22 cellular contexts compared by ENCODE assay signal in the genomic region with DNA sequence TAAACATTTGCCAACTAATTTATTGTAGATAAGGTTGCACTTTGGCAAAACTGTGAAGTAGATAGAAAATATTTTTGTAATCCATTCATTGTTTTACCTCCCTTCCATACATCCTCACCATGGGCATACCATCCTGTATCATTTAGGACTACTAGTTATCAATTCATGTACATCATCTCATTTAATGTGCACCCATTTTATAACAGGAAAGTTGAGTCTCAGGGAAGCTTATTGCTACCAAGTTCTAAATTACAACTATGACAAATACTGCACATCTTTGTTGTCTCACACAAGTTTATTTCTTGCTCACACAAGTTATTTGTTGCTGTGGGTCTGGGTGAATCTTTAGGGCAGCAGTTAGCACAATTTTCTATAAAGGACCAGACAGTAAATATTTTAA.
DNase-seq lines count a peak whose midpoint lies in the region; ATAC-seq, FAIRE-seq and TF ChIP-seq lines count a peak whose summit lies in the region.
"Had no signal": no experiment of that assay in that cellular context is flagged by ENCODE, and none has a peak within 500 bp of the region (broad histone marks: within the 10 kb centered on the region; RNA-seq: fewer than 3 reads in every experiment).

No MANE protein-coding gene starts in this region.

- H3K27ac ChIP-seq in GM23248 (no peak overlapping the region), neural cell (ENCODE audit: low read length) (peak overlapping the region; percentile 22), neural progenitor cell (no peak overlapping the region)
- H3K27ac ChIP-seq: BLaER1 treated with 17β-estradiol and CSF1 and Interleukin-3, amounts not matched to agents 10 nM and 100 nM; C4-2B had no signal

- H3K4me2 ChIP-seq in GM23248 (ENCODE audit: unreplicated experiment): no peak overlapping the region
- H3K4me2 ChIP-seq in neural cell (ENCODE audit: low read length): no peak overlapping the region
- no peak overlapping the region for H3K4me2 ChIP-seq in neural progenitor cell
- H3K4me2 ChIP-seq: BLaER1 treated with 17β-estradiol and CSF1 and Interleukin-3, amounts not matched to agents 10 nM and 100 nM had no signal

- H3F3A ChIP-seq in GM23248 (ENCODE audit: insufficient read depth): peaks cover 9% of the 10 kb centered on the region; the same call in 1 of the 2 replicates
- H3F3A ChIP-seq in neural cell (ENCODE audit: insufficient read depth, low read length, poor library complexity, severe bottlenecking): no peaks in the 10 kb centered on the region
- H3F3A ChIP-seq in neural progenitor cell (ENCODE audit: low read depth): no peaks in the 10 kb centered on the region

- H3K9me3 ChIP-seq in GM23248 (ENCODE audit: low read depth) (no peaks in the 10 kb centered on the region), neural cell (ENCODE audit: low read length) (no peaks in the 10 kb centered on the region), neural progenitor cell (ENCODE audit: low read depth) (no peaks in the 10 kb centered on the region)
- H3K9me3 ChIP-seq: Caco-2 had no signal

- H3K4me3 Mint-ChIP-seq in neural progenitor cell: no peak overlapping the region
- H3K4me3 Mint-ChIP-seq: B cell; CD4-positive, alpha-beta T cell; CD8-positive, alpha-beta T cell had no signal

- TF ChIP-seq EP300 in neural cell (conservative IDR thresholded peaks at IDR 0.05; ENCODE audit: poor library complexity, severe bottlenecking): no peak

- ATAC-seq in HG02885 (IDR thresholded peaks at IDR 0.05; ENCODE audit: poor library complexity, unreplicated experiment) (no peak), GM19395 (IDR thresholded peaks at IDR 0.05; ENCODE audit: unreplicated experiment) (no peak)
- ATAC-seq: CD8-positive, alpha-beta T cell had no signal

- H3K27ac Mint-ChIP-seq in neural progenitor cell: no peak overlapping the region
- H3K27ac Mint-ChIP-seq: B cell; CD4-positive, alpha-beta T cell; CD8-positive, alpha-beta T cell had no signal

- H3K9me3 Mint-ChIP-seq in neural progenitor cell: no peaks in the 10 kb centered on the region
- H3K9me3 Mint-ChIP-seq: CD4-positive, alpha-beta T cell; CD8-positive, alpha-beta T cell had no signal

- no peak overlapping the region for H3K9ac ChIP-seq in GM23248
- no peak overlapping the region for H3K9ac ChIP-seq in neural cell (ENCODE audit: low read length)
- no peak overlapping the region for H3K9ac ChIP-seq in neural progenitor cell
- H3K9ac ChIP-seq: BLaER1 treated with 17β-estradiol and CSF1 and Interleukin-3, amounts not matched to agents 10 nM and 100 nM had no signal

- H4K20me1 ChIP-seq in GM23248 (ENCODE audit: insufficient read depth) (no peaks in the 10 kb centered on the region), neural cell (ENCODE audit: insufficient read depth) (no peaks in the 10 kb centered on the region), neural progenitor cell (ENCODE audit: low read depth) (no peaks in the 10 kb centered on the region)
- H4K20me1 ChIP-seq: BLaER1 treated with 17β-estradiol and CSF1 and Interleukin-3, amounts not matched to agents 10 nM and 100 nM had no signal

- H3K27me3 ChIP-seq in GM23248 (replicated peaks; ENCODE audit: insufficient read depth): no peaks in the 10 kb centered on the region
- no peaks in the 10 kb centered on the region for H3K27me3 ChIP-seq in neural cell (ENCODE audit: insufficient read depth, low read depth, low read length)
- H3K27me3 ChIP-seq in neural progenitor cell: no peaks in the 10 kb centered on the region
- H3K27me3 ChIP-seq: BLaER1 treated with 17β-estradiol and CSF1 and Interleukin-3, amounts not matched to agents 10 nM and 100 nM had no signal

- H3K79me2 ChIP-seq in GM23248 (ENCODE audit: insufficient read depth) (no peaks in the 10 kb centered on the region), neural cell (replicated peaks; ENCODE audit: insufficient read depth, low read length) (peaks cover 3% of the 10 kb centered on the region), neural progenitor cell (ENCODE audit: low read depth) (no peaks in the 10 kb centered on the region)

- H3K36me3 Mint-ChIP-seq in neural progenitor cell: no peaks in the 10 kb centered on the region
- H3K36me3 Mint-ChIP-seq: CD8-positive, alpha-beta T cell had no signal

- FAIRE-seq in H54 (lab: Jason Lieb, UNC): peak; percentile 11
- FAIRE-seq: A204.1, G401.6, GM12891, GM19239 had no signal

- no peaks in the 10 kb centered on the region for H3K27me3 Mint-ChIP-seq in neural progenitor cell (ENCODE audit: insufficient read depth, low read depth)
- H3K27me3 Mint-ChIP-seq: B cell; CD4-positive, alpha-beta T cell had no signal

- no peaks in the 10 kb centered on the region; the same call in 1 of the 2 replicates for H3K9me2 ChIP-seq in GM23248 (ENCODE audit: insufficient read depth)
- no peaks in the 10 kb centered on the region for H3K9me2 ChIP-seq in neural cell (ENCODE audit: insufficient read depth, low read length)

- no peak overlapping the region for H2AFZ ChIP-seq in GM23248
- H2AFZ ChIP-seq in neural cell (ENCODE audit: low read depth, low read length): no peak overlapping the region
- no peak overlapping the region for H2AFZ ChIP-seq in neural progenitor cell (replicated peaks)

- no peak for TF ChIP-seq CTCF in neural cell (IDR thresholded peaks at IDR 0.05; ENCODE audit: poor library complexity, severe bottlenecking)
- no peak for TF ChIP-seq CTCF in neural progenitor cell (IDR thresholded peaks at IDR 0.05)

- no peak overlapping the region for H3K4me3 ChIP-seq in GM23248
- peak overlapping the region; percentile 12 for H3K4me3 ChIP-seq in neural cell (ENCODE audit: low read length)
- no peak overlapping the region for H3K4me3 ChIP-seq in neural progenitor cell
- H3K4me3 ChIP-seq: BLaER1 treated with 17β-estradiol and CSF1 and Interleukin-3, amounts not matched to agents 10 nM and 100 nM had no signal

- peaks cover 15% of the 10 kb centered on the region for H3K4me1 Mint-ChIP-seq in neural progenitor cell
- H3K4me1 Mint-ChIP-seq: B cell had no signal

- no peak for TF ChIP-seq POLR2A in H54 (IDR thresholded peaks at IDR 0.05; ENCODE audit: low read depth, low read length)

- in situ Hi-C loops in GM23248 (cut with MboI): no loop called here

- TF ChIP-seq RAD21 in neural cell (conservative IDR thresholded peaks at IDR 0.05): no peak

- peak; percentile 1 for DNase-seq in GM23248
- DNase-seq in H54 (ENCODE audit: insufficient read length, low spot score): no peak
- DNase-seq in neural progenitor cell (ENCODE audit: low spot score): no peak
- DNase-seq: 8988T; ACHN; AML-193; Caco-2; Calu3; CD4-positive, alpha-beta T cell; CD8-positive, alpha-beta T cell; DMS79 treated with DMSO at 0.1 percent for 48 hours; GF-D8 had no signal

- H3K4me1 ChIP-seq in GM23248 (ENCODE audit: insufficient read depth) (peaks cover 22% of the 10 kb centered on the region), neural progenitor cell (no peaks in the 10 kb centered on the region)
- H3K4me1 ChIP-seq: BLaER1 treated with 17β-estradiol and CSF1 and Interleukin-3, amounts not matched to agents 10 nM and 100 nM; Caco-2 had no signal

- H3K36me3 ChIP-seq in GM23248 (ENCODE audit: low read depth) (no peaks in the 10 kb centered on the region), neural cell (ENCODE audit: insufficient read depth, low read length) (no peaks in the 10 kb centered on the region), neural progenitor cell (no peaks in the 10 kb centered on the region)
- H3K36me3 ChIP-seq: BLaER1 treated with 17β-estradiol and CSF1 and Interleukin-3, amounts not matched to agents 10 nM and 100 nM had no signal

TF ChIP-seq in neural cell, 6 proteins besides CTCF, POLR2A, EP300 and RAD21:
- TF ChIP-seq, protein P1, sequence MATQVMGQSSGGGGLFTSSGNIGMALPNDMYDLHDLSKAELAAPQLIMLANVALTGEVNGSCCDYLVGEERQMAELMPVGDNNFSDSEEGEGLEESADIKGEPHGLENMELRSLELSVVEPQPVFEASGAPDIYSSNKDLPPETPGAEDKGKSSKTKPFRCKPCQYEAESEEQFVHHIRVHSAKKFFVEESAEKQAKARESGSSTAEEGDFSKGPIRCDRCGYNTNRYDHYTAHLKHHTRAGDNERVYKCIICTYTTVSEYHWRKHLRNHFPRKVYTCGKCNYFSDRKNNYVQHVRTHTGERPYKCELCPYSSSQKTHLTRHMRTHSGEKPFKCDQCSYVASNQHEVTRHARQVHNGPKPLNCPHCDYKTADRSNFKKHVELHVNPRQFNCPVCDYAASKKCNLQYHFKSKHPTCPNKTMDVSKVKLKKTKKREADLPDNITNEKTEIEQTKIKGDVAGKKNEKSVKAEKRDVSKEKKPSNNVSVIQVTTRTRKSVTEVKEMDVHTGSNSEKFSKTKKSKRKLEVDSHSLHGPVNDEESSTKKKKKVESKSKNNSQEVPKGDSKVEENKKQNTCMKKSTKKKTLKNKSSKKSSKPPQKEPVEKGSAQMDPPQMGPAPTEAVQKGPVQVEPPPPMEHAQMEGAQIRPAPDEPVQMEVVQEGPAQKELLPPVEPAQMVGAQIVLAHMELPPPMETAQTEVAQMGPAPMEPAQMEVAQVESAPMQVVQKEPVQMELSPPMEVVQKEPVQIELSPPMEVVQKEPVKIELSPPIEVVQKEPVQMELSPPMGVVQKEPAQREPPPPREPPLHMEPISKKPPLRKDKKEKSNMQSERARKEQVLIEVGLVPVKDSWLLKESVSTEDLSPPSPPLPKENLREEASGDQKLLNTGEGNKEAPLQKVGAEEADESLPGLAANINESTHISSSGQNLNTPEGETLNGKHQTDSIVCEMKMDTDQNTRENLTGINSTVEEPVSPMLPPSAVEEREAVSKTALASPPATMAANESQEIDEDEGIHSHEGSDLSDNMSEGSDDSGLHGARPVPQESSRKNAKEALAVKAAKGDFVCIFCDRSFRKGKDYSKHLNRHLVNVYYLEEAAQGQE (IDR thresholded peaks at IDR 0.05; ENCODE audit: borderline replicate concordance): no peak
- TF ChIP-seq TAF1 (IDR thresholded peaks at IDR 0.05; ENCODE audit: low read depth): no peak
- TF ChIP-seq SMC3 (conservative IDR thresholded peaks at IDR 0.05; ENCODE audit: poor library complexity): no peak
- TF ChIP-seq EZH2 (IDR thresholded peaks at IDR 0.05; ENCODE audit: borderline replicate concordance, insufficient read depth, low read length, poor library complexity, severe bottlenecking): no peak
- TF ChIP-seq POLR2AphosphoS5 (IDR thresholded peaks at IDR 0.05): no peak
- TF ChIP-seq MXI1 (conservative IDR thresholded peaks at IDR 0.05; ENCODE audit: poor library complexity, severe bottlenecking): no peak
